Comparison of ENCODE assay signal across 11 cellular contexts in genomic region chr2:222842517-222843174, GRCh38. TPM values are rescaled to one million over a fixed set of nuclear protein-coding genes. Genes with fewer than 3 reads are reported as not detected.
DNase-seq lines count a peak whose midpoint lies in the region; ATAC-seq, FAIRE-seq and TF ChIP-seq lines count a peak whose summit lies in the region.
"Had no signal": no experiment of that assay in that cellular context is flagged by ENCODE, and none has a peak within 500 bp of the region (broad histone marks: within the 10 kb centered on the region; RNA-seq: fewer than 3 reads in every experiment).

No MANE protein-coding gene starts in this region.

- no peak overlapping the region for H3K14ac ChIP-seq in H1 (ENCODE audit: insufficient read length)

- H3K36me3 Mint-ChIP-seq in neural progenitor cell: no peaks in the 10 kb centered on the region
- H3K36me3 Mint-ChIP-seq: immature natural killer cell had no signal

- no peak overlapping the region for H2BK120ac ChIP-seq in H1 (replicated peaks; ENCODE audit: low read depth, low read length)

- no peaks in the 10 kb centered on the region for H3K79me2 ChIP-seq in H1 (ENCODE audit: control insufficient read depth in 1 of 2, insufficient read depth in 2 of 2, low read length in 2 of 2)
- H3K79me2 ChIP-seq in neural progenitor cell (ENCODE audit: low read depth): no peaks in the 10 kb centered on the region

- no peaks in the 10 kb centered on the region for H3K9me3 Mint-ChIP-seq in neural progenitor cell
- H3K9me3 Mint-ChIP-seq: immature natural killer cell had no signal

- H3K27me3 ChIP-seq in H1 (replicated peaks in 1 of 4; ENCODE audit: control insufficient read depth in 3 of 4, extremely low read depth in 1 of 4, insufficient read depth in 3 of 4, low read length in 3 of 4) (no peaks in the 10 kb centered on the region), neural progenitor cell (no peaks in the 10 kb centered on the region)
- H3K27me3 ChIP-seq: uterus had no signal

- H3K36me3 ChIP-seq in H1 (ENCODE audit: control insufficient read depth in 2 of 4, insufficient read depth in 4 of 4, low read length in 3 of 4): no peaks in the 10 kb centered on the region
- H3K36me3 ChIP-seq in neural progenitor cell: no peaks in the 10 kb centered on the region
- H3K36me3 ChIP-seq: uterus had no signal

- CTCF ChIA-PET in H1 (lab: Charles Lee; ENCODE audit: partially characterized antibody): interaction anchor here (0.9 to 1.0 kb wide), 3 partner anchors 17 to 60 kb away, joined by 3 to 5 read pairs (median 3); no protein-coding TSS in a partner anchor

- ATAC-seq in omental fat pad (ENCODE audit: low FRiP score) (peak; percentile 75), HG02852 (IDR thresholded peaks at IDR 0.05; ENCODE audit: unreplicated experiment) (no peak)

- TF ChIP-seq POLR2A in H1 (IDR thresholded peaks at IDR 0.05; ENCODE audit: control extremely low read depth in 1 of 2, low read depth in 2 of 2, low read length in 2 of 2): no peak

- no peaks in the 10 kb centered on the region for H3K79me1 ChIP-seq in H1 (ENCODE audit: low read depth, low read length)

- H3K4me3 ChIP-seq in H1 (ENCODE audit: extremely low read depth in 1 of 4, insufficient read depth in 2 of 4, low read depth in 3 of 4, low read length in 4 of 4): no peak overlapping the region
- no peak overlapping the region for H3K4me3 ChIP-seq in neural progenitor cell
- H3K4me3 ChIP-seq: uterus had no signal

- POLR2A ChIA-PET in H1 (lab: Charles Lee; ENCODE audit: partially characterized antibody): interaction anchor here (0.6 kb wide), 1 partner anchor 50 kb away, joined by 4 read pairs; no protein-coding TSS in a partner anchor

- TF ChIP-seq RAD21 in H1 (IDR thresholded peaks at IDR 0.05 in 1 of 2, conservative IDR thresholded peaks at IDR 0.05 in 1 of 2; ENCODE audit: low read depth in 2 of 2, low read length in 2 of 2): no peak

- no peak overlapping the region for H3K56ac ChIP-seq in H1 (replicated peaks; ENCODE audit: insufficient read length, low read depth, low read length)

- no peak overlapping the region for H3K4me2 ChIP-seq in H1 (ENCODE audit: insufficient read depth in 1 of 2, low read depth in 2 of 2, low read length in 2 of 2)
- H3K4me2 ChIP-seq in neural progenitor cell: no peak overlapping the region

- H2BK20ac ChIP-seq in H1 (ENCODE audit: low read length): no peak overlapping the region

- 0 out of 2 replicates have a peak overlapping the region, but pooled peaks have one; percentile 19 for H2AFZ ChIP-seq in H1 (ENCODE audit: low read length)
- no peak overlapping the region for H2AFZ ChIP-seq in neural progenitor cell (replicated peaks)

- no peaks in the 10 kb centered on the region for H3K27me3 Mint-ChIP-seq in neural progenitor cell (ENCODE audit: insufficient read depth, low read depth)

- no peak overlapping the region for H2BK5ac ChIP-seq in H1 (ENCODE audit: low read depth, low read length)

- H3K4me1 ChIP-seq in H1 (replicated peaks in 1 of 4; ENCODE audit: control insufficient read depth in 3 of 4, insufficient read depth in 4 of 4, low read length in 3 of 4) (no peaks in the 10 kb centered on the region), neural progenitor cell (no peaks in the 10 kb centered on the region)
- H3K4me1 ChIP-seq: uterus had no signal

- no peak overlapping the region for H4K91ac ChIP-seq in H1 (replicated peaks; ENCODE audit: insufficient read length, low read length)

- no peak overlapping the region for H4K5ac ChIP-seq in H1 (ENCODE audit: insufficient read length, low read depth, low read length)

- H3K23ac ChIP-seq in H1 (ENCODE audit: insufficient read length): no peak overlapping the region

- H3K9me3 ChIP-seq in H1 (ENCODE audit: insufficient read depth in 2 of 2, low read depth in 1 of 2, low read length in 1 of 2) (no peaks in the 10 kb centered on the region), neural progenitor cell (ENCODE audit: low read depth) (no peaks in the 10 kb centered on the region)
- H3K9me3 ChIP-seq: uterus had no signal

- no peak overlapping the region for H3K4me3 Mint-ChIP-seq in neural progenitor cell
- H3K4me3 Mint-ChIP-seq: immature natural killer cell had no signal

- FAIRE-seq in H1 (lab: Jason Lieb, UNC): no peak

- 88% methylated on average over 3 of the region's 3 CpGs; no CpG with 5 or more reads in 1 of the 2 experiments for WGBS in H1 (ENCODE audit: extremely low coverage in 1 of 2, insufficient coverage in 1 of 2, insufficient read length in 1 of 2, insufficient replicate concordance in 2 of 2, low coverage in 1 of 2, low lambda C conversion rate in 2 of 2, missing lambda C conversion rate in 1 of 2), 2 experiments

- no peak for TF ChIP-seq CTCF in H1 (IDR thresholded peaks at IDR 0.05; ENCODE audit: control extremely low read depth in 1 of 3, insufficient read depth in 1 of 3, low read depth in 1 of 3, low read length in 3 of 3)
- no peak for TF ChIP-seq CTCF in omental fat pad (IDR thresholded peaks at IDR 0.05)
- no peak for TF ChIP-seq CTCF in neural progenitor cell (IDR thresholded peaks at IDR 0.05)

- no peak overlapping the region for H3K4ac ChIP-seq in H1 (replicated peaks; ENCODE audit: insufficient read length, low read depth, low read length)

- no peak overlapping the region for H3K18ac ChIP-seq in H1 (ENCODE audit: extremely low read depth, low read length)

- H3F3A ChIP-seq in neural progenitor cell (ENCODE audit: low read depth): no peaks in the 10 kb centered on the region

- H3K27ac Mint-ChIP-seq in neural progenitor cell: no peak overlapping the region
- H3K27ac Mint-ChIP-seq: immature natural killer cell had no signal

- no peaks in the 10 kb centered on the region for H3K4me1 Mint-ChIP-seq in neural progenitor cell
- H3K4me1 Mint-ChIP-seq: immature natural killer cell had no signal

- TF ChIP-seq EP300 in H1 (IDR thresholded peaks at IDR 0.05; ENCODE audit: borderline replicate concordance in 1 of 2, low read depth in 2 of 2, low read length in 2 of 2): no peak

- H3K27ac ChIP-seq in H1 (ENCODE audit: low read depth, low read length): no peak overlapping the region
- H3K27ac ChIP-seq in neural progenitor cell: no peak overlapping the region
- H3K27ac ChIP-seq: uterus had no signal

- H2BK15ac ChIP-seq in H1 (ENCODE audit: low read length): no peak overlapping the region

- H4K20me1 ChIP-seq in H1 (replicated peaks in 1 of 2; ENCODE audit: control insufficient read depth in 1 of 2, insufficient read depth in 2 of 2, low read length in 2 of 2) (no peaks in the 10 kb centered on the region), neural progenitor cell (ENCODE audit: low read depth) (no peaks in the 10 kb centered on the region)

- no peak overlapping the region for H2AK5ac ChIP-seq in H1 (ENCODE audit: low read depth, low read length)

- no peaks in the 10 kb centered on the region for H3K23me2 ChIP-seq in H1 (ENCODE audit: low read depth, low read length)

- H3K9ac ChIP-seq in H1 (replicated peaks in 1 of 4; ENCODE audit: extremely low read depth in 1 of 4, low read depth in 3 of 4, low read length in 3 of 4): no peak overlapping the region
- H3K9ac ChIP-seq in neural progenitor cell: no peak overlapping the region

- H4K8ac ChIP-seq in H1 (ENCODE audit: extremely low read depth, insufficient read depth, low read length): no peak overlapping the region

- peak; percentile 30 for DNase-seq in H4 (ENCODE audit: low spot score)
- DNase-seq in NCI-H2029 treated with DMSO at 0.1 percent for 48 hours (lab: John Stamatoyannopoulos, UW): peak; percentile 43
- no peak for DNase-seq in H1 (ENCODE audit: low read depth in 1 of 2, low spot score in 2 of 2)
- DNase-seq in omental fat pad (ENCODE audit: low spot score): no peak
- DNase-seq in activated naive CD4-positive, alpha-beta T cell treated with anti-CD3 and anti-CD28 coated beads, Interleukin-2, amount 50 U/mL, for 16 hours: no peak
- no peak for DNase-seq in NCI-H526 treated with DMSO at 0.1 percent for 48 hours (lab: John Stamatoyannopoulos, UW)
- DNase-seq in neural progenitor cell (ENCODE audit: low spot score): no peak
- DNase-seq: immature natural killer cell; stimulated activated CD4-positive, alpha-beta T cell treated with anti-CD3 and anti-CD28 coated beads, Interleukin-1b, Interleukin-23, amount 100 ng/mL, for 48 hours; uterus had no signal

- no peak overlapping the region for H2BK12ac ChIP-seq in H1 (ENCODE audit: low read depth, low read length)

TF ChIP-seq in H1, 55 proteins besides CTCF, POLR2A, EP300 and RAD21:
- TF ChIP-seq CBX8 (IDR thresholded peaks at IDR 0.05; ENCODE audit: borderline replicate concordance, low read depth, low read length): no peak
- TF ChIP-seq HDAC2 (IDR thresholded peaks at IDR 0.05; ENCODE audit: borderline replicate concordance in 1 of 2, low read depth in 2 of 2, low read length in 2 of 2): no peak
- no peak for TF ChIP-seq SIN3A (conservative IDR thresholded peaks at IDR 0.05 in 1 of 2, IDR thresholded peaks at IDR 0.05 in 1 of 2; ENCODE audit: low read depth in 1 of 2, low read length in 2 of 2)
- no peak for TF ChIP-seq HDAC6 (IDR thresholded peaks at IDR 0.05; ENCODE audit: low read depth, low read length)
- no peak for TF ChIP-seq RXRA (IDR thresholded peaks at IDR 0.05; ENCODE audit: insufficient read depth, low read depth, low read length)
- no peak for TF ChIP-seq RBBP5 (IDR thresholded peaks at IDR 0.05; ENCODE audit: borderline replicate concordance, low read depth, low read length)

RNA-seq across cellular contexts. Expression of gene ACSL3, which starts 18.2 kb away (rescaled TPM):
- total RNA-seq in H4 (2014; rRNA removed; shearing (Covaris generic)): 115 and 128 TPM in 2 replicates
- total RNA-seq in H1 (2021; fragmentation: NEBNext Ultra II Directional; extraction: Animal tissue kit (Norgen Biotek cat#: 25700)): 94.0 and 98.1 TPM in 2 replicates
- polyA plus RNA-seq in H1 (2011; rRNA removed): 37.5 and 53.3 TPM in 2 replicates
- 41.9 TPM for polyA plus RNA-seq in H1 (2011; cell fraction: cytosol; rRNA removed)
- 45.3 TPM for polyA plus RNA-seq in H1 (2011; cell fraction: nucleus; rRNA removed)
- polyA plus RNA-seq in H1 (2012, experiment 1 of 2): 39.7 to 94.3 TPM (median 50.2 TPM) in 4 replicates
- 3.1 TPM for polyA plus RNA-seq in H1 (2012, experiment 2 of 2)
- polyA plus RNA-seq in H1 (2013, experiment 1 of 2): 108 TPM
- polyA plus RNA-seq in H1 (2013, experiment 2 of 2): 128 TPM
- polyA minus RNA-seq in H1 (2011; rRNA and poly(A)+ RNA removed): 147 and 157 TPM in 2 replicates
- polyA minus RNA-seq in H1 (2011; cell fraction: cytosol; rRNA and poly(A)+ RNA removed): 63.3 TPM
- polyA minus RNA-seq in H1 (2011; cell fraction: nucleus; rRNA and poly(A)+ RNA removed): 110 TPM
- total RNA-seq in omental fat pad: 10 to 100 TPM; 42.4 to 72.2 (median 62.2) TPM
- 80.6 and 106 TPM in 2 replicates for total RNA-seq in neural progenitor cell (ENCODE audit: low replicate concordance)

Comparison
In these comparisons a context has a peak if more than half of its experiments do, and no peak if none do; other contexts are left out.
1. DNase-seq: peak in H4 (single experiment) and NCI-H2029 treated with DMSO at 0.1 percent for 48 hours (single experiment); none in H1 (0 of 2), omental fat pad (single experiment), activated naive CD4-positive, alpha-beta T cell treated with anti-CD3 and anti-CD28 coated beads, Interleukin-2, amount 50 U/mL, for 16 hours (single experiment), NCI-H526 treated with DMSO at 0.1 percent for 48 hours (single experiment) and neural progenitor cell (single experiment).